In genomic region chr19:39052243-39052746, GRCh38 we compare ENCODE assay signal across 8 cellular contexts. TPM values are rescaled to one million over a fixed set of nuclear protein-coding genes. Genes with fewer than 3 reads are reported as not detected.
DNase-seq lines count a peak whose midpoint lies in the region; ATAC-seq and TF ChIP-seq lines count a peak whose summit lies in the region.

No MANE protein-coding gene starts in this region.

- no peaks in the 10 kb centered on the region for H3K9me3 Mint-ChIP-seq in CD8-positive, alpha-beta T cell
- peaks cover 0 to 6% (median 2%) of the 10 kb centered on the region in 5 experiments for H3K9me3 Mint-ChIP-seq in brain

- POLR2A ChIA-PET in CD8-positive, alpha-beta T cell (lab: Charles Lee): no interaction called here

- H3K4me3 ChIP-seq in CD8-positive, alpha-beta T cell (ENCODE audit: low read depth, low read length): no peak overlapping the region
- H3K4me3 ChIP-seq in WERI-Rb-1 (ENCODE audit: low read depth, low read length) (no peak overlapping the region), kidney epithelial cell (ENCODE audit: low read depth, low read length) (no peak overlapping the region)

- no peaks in the 10 kb centered on the region for H3K27me3 ChIP-seq in CD8-positive, alpha-beta T cell (ENCODE audit: insufficient read depth, low read length)
- H3K27me3 ChIP-seq in WERI-Rb-1 (ENCODE audit: insufficient read depth, low read depth, severe bottlenecking) (no peaks in the 10 kb centered on the region), kidney epithelial cell (ENCODE audit: control insufficient read depth, insufficient read depth, low read length) (no peaks in the 10 kb centered on the region)

- no peaks in the 10 kb centered on the region for H3K36me3 Mint-ChIP-seq in CD8-positive, alpha-beta T cell
- no peaks in the 10 kb centered on the region for H3K36me3 Mint-ChIP-seq in brain

- no peak for ATAC-seq in CD8-positive, alpha-beta T cell
- ATAC-seq in HG02970 (IDR thresholded peaks at IDR 0.05; ENCODE audit: low FRiP score, unreplicated experiment) (no peak), GM18867 (IDR thresholded peaks at IDR 0.05; ENCODE audit: unreplicated experiment) (no peak)

- peak; percentile 94 for TF ChIP-seq CTCF in CD8-positive, alpha-beta T cell (IDR thresholded peaks at IDR 0.05)
- TF ChIP-seq CTCF in WERI-Rb-1 (IDR thresholded peaks at IDR 0.05; ENCODE audit: low read depth, low read length) (peak; percentile 76), brain (conservative IDR thresholded peaks at IDR 0.05) (peak; percentile 49 to 76), kidney epithelial cell (IDR thresholded peaks at IDR 0.05; ENCODE audit: insufficient read depth, low read length, poor library complexity, severe bottlenecking) (peak; percentile 94)

- no peaks in the 10 kb centered on the region for H3K4me1 Mint-ChIP-seq in CD8-positive, alpha-beta T cell (ENCODE audit: low read depth)
- no peaks in the 10 kb centered on the region for H3K4me1 Mint-ChIP-seq in brain

- no peaks in the 10 kb centered on the region for H3K4me1 ChIP-seq in CD8-positive, alpha-beta T cell (ENCODE audit: insufficient read depth, low read length)

- intact Hi-C loops in CD8-positive, alpha-beta T cell (cut with DNase I, micrococcal nuclease): loop anchor here (1.0 to 5.0 kb wide), 5 partner anchors 21 to 277 kb away; no protein-coding TSS in a partner anchor

- no peaks in the 10 kb centered on the region for H3K36me3 ChIP-seq in CD8-positive, alpha-beta T cell (ENCODE audit: insufficient read depth, low read length)
- H3K36me3 ChIP-seq in WERI-Rb-1 (no peaks in the 10 kb centered on the region), kidney epithelial cell (ENCODE audit: control insufficient read depth, insufficient read depth, low read length) (no peaks in the 10 kb centered on the region)

- no peaks in the 10 kb centered on the region for H3K9me3 ChIP-seq in CD8-positive, alpha-beta T cell (ENCODE audit: low read length)
- H3K9me3 ChIP-seq in WERI-Rb-1 (ENCODE audit: severe bottlenecking): peaks cover 4% of the 10 kb centered on the region

- no peak overlapping the region for H3K27ac ChIP-seq in CD8-positive, alpha-beta T cell (ENCODE audit: low read depth, low read length)
- H3K27ac ChIP-seq in WERI-Rb-1: no peak overlapping the region

- CTCF ChIA-PET in CD8-positive, alpha-beta T cell (lab: Charles Lee): interaction anchor here (0.7 to 2.1 kb wide), 21 partner anchors 9 to 480 kb away, joined by 3 to 11 read pairs (median 5); partner anchors contain the start of gene EID2B

- H3K4me3 Mint-ChIP-seq in CD8-positive, alpha-beta T cell: no peak overlapping the region
- H3K4me3 Mint-ChIP-seq in brain: no peak overlapping the region

- H3K27ac Mint-ChIP-seq in CD8-positive, alpha-beta T cell: no peak overlapping the region
- no peak overlapping the region for H3K27ac Mint-ChIP-seq in brain

- DNase-seq in CD8-positive, alpha-beta T cell: peak; percentile 44 to 86 (median 68)
- DNase-seq in HuH-7 (ENCODE audit: low spot score) (peak; percentile 77), WERI-Rb-1 (peak; percentile 83), kidney epithelial cell (ENCODE audit: low read depth) (no peak)
- DNase-seq in stimulated activated CD4-positive, alpha-beta T cell treated with anti-CD3 and anti-CD28 coated beads, Interleukin-1b, Interleukin-23, amount 100 ng/mL, for 48 hours: peak; percentile 61

- H3K27me3 Mint-ChIP-seq in CD8-positive, alpha-beta T cell (ENCODE audit: low read depth): peaks cover 4% of the 10 kb centered on the region
- H3K27me3 Mint-ChIP-seq in brain: peaks cover 7% of the 10 kb centered on the region

RNA-seq across cellular contexts. Expression of gene FBXO27, which starts 19.9 kb away (rescaled TPM):
- not detected for total RNA-seq in CD8-positive, alpha-beta T cell
- 4.9 TPM for polyA plus RNA-seq in brain (ENCODE audit: insufficient read depth, low read depth, low replicate concordance)
- 3.0 and 6.9 TPM in 2 replicates for total RNA-seq in kidney epithelial cell

RNA-seq across cellular contexts. Expression of gene ACP7, which starts 31.9 kb away (rescaled TPM):
- total RNA-seq in CD8-positive, alpha-beta T cell: not detected
- polyA plus RNA-seq in brain (ENCODE audit: insufficient read depth, low read depth, low replicate concordance): 1.3 TPM
- total RNA-seq in kidney epithelial cell: 0.33 and 0.82 TPM in 2 replicates
